ENCODE assay signal across 8 cellular contexts in genomic region chr1:15833069-15833679, GRCh38. TPM values are rescaled to one million over a fixed set of nuclear protein-coding genes. Genes with fewer than 3 reads are reported as not detected.
DNase-seq lines count a peak whose midpoint lies in the region; ATAC-seq and TF ChIP-seq lines count a peak whose summit lies in the region.

No MANE protein-coding gene starts in this region.

- TF ChIP-seq CTCF in PC-3 (conservative IDR thresholded peaks at IDR 0.05; ENCODE audit: low read depth, low read length), result no peak
- no peak for TF ChIP-seq CTCF in cardiac muscle cell (IDR thresholded peaks at IDR 0.05; ENCODE audit: low read depth, low read length)
- no peak for TF ChIP-seq CTCF in sigmoid colon (IDR thresholded peaks at IDR 0.05)

- peaks cover 30% of the 10 kb centered on the region for H3K4me1 ChIP-seq in PC-3 (ENCODE audit: insufficient read depth, low read length)
- H3K4me1 ChIP-seq in cardiac muscle cell (ENCODE audit: low read depth), result no peaks in the 10 kb centered on the region
- H3K4me1 ChIP-seq in sigmoid colon, result peaks cover 0 to 28% (median 23%) of the 10 kb centered on the region in 4 donors

- WGBS in sigmoid colon, 2 donors, result 27 to 64% methylated on average over 24 of the region's 24 CpGs

- no peaks in the 10 kb centered on the region for H3F3A ChIP-seq in PC-3 (ENCODE audit: low read length, unreplicated experiment)

- no peak for TF ChIP-seq EP300 in sigmoid colon (IDR thresholded peaks at IDR 0.05)

- no peaks in the 10 kb centered on the region for H3K36me3 ChIP-seq in PC-3 (ENCODE audit: low read depth, low read length)
- no peaks in the 10 kb centered on the region for H3K36me3 ChIP-seq in cardiac muscle cell
- H3K36me3 ChIP-seq in sigmoid colon, result no peaks in the 10 kb centered on the region

- H3K79me2 ChIP-seq in PC-3 (ENCODE audit: low read length), result peaks cover 21% of the 10 kb centered on the region

- H4K20me1 ChIP-seq in PC-3 (ENCODE audit: low read length), result no peaks in the 10 kb centered on the region

- H3K4me2 ChIP-seq in PC-3 (ENCODE audit: low read length), result peak overlapping the region; percentile 100

- H3K27ac ChIP-seq in PC-3 (ENCODE audit: low read length) (peak overlapping the region; percentile 100), cardiac muscle cell (no peak overlapping the region), sigmoid colon (peak overlapping the region; percentile 99 to 100 (median 99))

- DNase-seq in NCI-H345 (lab: John Stamatoyannopoulos, UW), result peak; percentile 10
- no peak for DNase-seq in NCI-H345 treated with DMSO at 0.1 percent for 48 hours (lab: John Stamatoyannopoulos, UW; ENCODE audit: unreplicated experiment)
- DNase-seq in PC-3, result peak; percentile 64
- peak; percentile 45 for DNase-seq in activated T-helper 9 cell treated with anti-CD3 and anti-CD28 coated beads, Interleukin-2, amount 50 U/mL, for 16 hours (ENCODE audit: low read depth)
- DNase-seq in cardiac muscle cell (ENCODE audit: low read depth in 1 of 2, low spot score in 1 of 2), result no peak
- peak; percentile 80 for DNase-seq in sigmoid colon

- POLR2A ChIA-PET in PC-3 (lab: Charles Lee; ENCODE audit: unreplicated experiment), result interaction anchor here (0.5 to 2.0 kb wide), 10 partner anchors 10 to 238 kb away, joined by 3 to 15 read pairs (median 10); partner anchors contain the start of gene SPEN

- intact Hi-C loops in PC-3 (cut with micrococcal nuclease) (loop anchor here (1.0 kb wide), 1 partner anchor 38 kb away; no protein-coding TSS in a partner anchor), sigmoid colon (cut with DNase I) (no loop called here)

- BruUV-seq in PC-3 (replicated peaks; lab: Mats Ljungman, UMichigan), result no TSS peak

- TF ChIP-seq POLR2A in sigmoid colon (IDR thresholded peaks at IDR 0.05), result no peak

- H3K27me3 ChIP-seq in PC-3 (ENCODE audit: low read length), result no peaks in the 10 kb centered on the region
- no peaks in the 10 kb centered on the region for H3K27me3 ChIP-seq in cardiac muscle cell
- no peaks in the 10 kb centered on the region for H3K27me3 ChIP-seq in sigmoid colon

- no peaks in the 10 kb centered on the region for H3K9me2 ChIP-seq in PC-3 (replicated peaks; ENCODE audit: low read length)

- H2AFZ ChIP-seq in PC-3 (ENCODE audit: low read length), result peak overlapping the region; percentile 77

- CTCF ChIA-PET in PC-3 (lab: Charles Lee), result interaction anchor here (0.6 to 1.1 kb wide), 5 partner anchors 9 to 34 kb away, joined by 4 to 12 read pairs (median 9); partner anchors contain the start of gene SPEN

- H3K9me3 ChIP-seq in PC-3 (ENCODE audit: low read length) (no peaks in the 10 kb centered on the region), cardiac muscle cell (ENCODE audit: low read depth) (no peaks in the 10 kb centered on the region), sigmoid colon (no peaks in the 10 kb centered on the region)

- ATAC-seq in PC-3 (peak; percentile 9), HG02759 (IDR thresholded peaks at IDR 0.05; ENCODE audit: unreplicated experiment) (no peak), HG03139 (IDR thresholded peaks at IDR 0.05; ENCODE audit: unreplicated experiment) (no peak)

- H3K9ac ChIP-seq in PC-3 (ENCODE audit: low read length), result peak overlapping the region; percentile 100

- H3K4me3 ChIP-seq in PC-3 (ENCODE audit: low read length) (peak overlapping the region; percentile 74), cardiac muscle cell (peak overlapping the region; percentile 50), sigmoid colon (peak overlapping the region in 3 of 4 donors; percentile 71 to 98 (median 77))

RNA-seq across cellular contexts. Expression of gene SPEN, which starts 14.3 kb away (rescaled TPM):
- total RNA-seq in PC-3 (2014; rRNA removed) (26.7 and 35.7 TPM in 2 replicates), cardiac muscle cell (14.8 and 31.6 TPM in 2 replicates), sigmoid colon (10 to 100 TPM; 20.4 to 38.5 (median 22.6) TPM)
- polyA plus RNA-seq in cardiac muscle cell (25.8 and 35.4 TPM in 2 replicates), sigmoid colon (10 to 100 TPM in 1 of 3 donors, 1 to 10 TPM in 2; 7.4 to 28.3 (median 9.0) TPM)

RNA-seq across cellular contexts. Expression of gene UQCRHL, which starts 25.7 kb away (rescaled TPM):
- 8.7 and 11.2 TPM in 2 replicates for total RNA-seq in PC-3 (2014; rRNA removed)
- total RNA-seq in cardiac muscle cell, result 3.9 and 5.0 TPM in 2 replicates
- 2.5 and 3.2 TPM in 2 replicates for polyA plus RNA-seq in cardiac muscle cell
- 1 to 10 TPM in 2 of 4 donors, under 1 TPM in 2; 0.54 to 2.2 (median 1.3) TPM for total RNA-seq in sigmoid colon
- 1 to 10 TPM; 3.6 to 4.6 (median 4.0) TPM for polyA plus RNA-seq in sigmoid colon

Comparison
In these comparisons a context has a peak if more than half of its experiments do, and no peak if none do; other contexts are left out.
1. DNase-seq: peak in NCI-H345 (single experiment), PC-3 (single experiment), activated T-helper 9 cell treated with anti-CD3 and anti-CD28 coated beads, Interleukin-2, amount 50 U/mL, for 16 hours (single experiment) and sigmoid colon (single experiment); none in NCI-H345 treated with DMSO at 0.1 percent for 48 hours (single experiment) and cardiac muscle cell (0 of 2).
2. Peak in every context shown above with its lines, with median percentiles within 50 percentile points of each other: H3K4me3 ChIP-seq.